Comparison of ENCODE assay signal across 8 cellular contexts in the genomic region with DNA sequence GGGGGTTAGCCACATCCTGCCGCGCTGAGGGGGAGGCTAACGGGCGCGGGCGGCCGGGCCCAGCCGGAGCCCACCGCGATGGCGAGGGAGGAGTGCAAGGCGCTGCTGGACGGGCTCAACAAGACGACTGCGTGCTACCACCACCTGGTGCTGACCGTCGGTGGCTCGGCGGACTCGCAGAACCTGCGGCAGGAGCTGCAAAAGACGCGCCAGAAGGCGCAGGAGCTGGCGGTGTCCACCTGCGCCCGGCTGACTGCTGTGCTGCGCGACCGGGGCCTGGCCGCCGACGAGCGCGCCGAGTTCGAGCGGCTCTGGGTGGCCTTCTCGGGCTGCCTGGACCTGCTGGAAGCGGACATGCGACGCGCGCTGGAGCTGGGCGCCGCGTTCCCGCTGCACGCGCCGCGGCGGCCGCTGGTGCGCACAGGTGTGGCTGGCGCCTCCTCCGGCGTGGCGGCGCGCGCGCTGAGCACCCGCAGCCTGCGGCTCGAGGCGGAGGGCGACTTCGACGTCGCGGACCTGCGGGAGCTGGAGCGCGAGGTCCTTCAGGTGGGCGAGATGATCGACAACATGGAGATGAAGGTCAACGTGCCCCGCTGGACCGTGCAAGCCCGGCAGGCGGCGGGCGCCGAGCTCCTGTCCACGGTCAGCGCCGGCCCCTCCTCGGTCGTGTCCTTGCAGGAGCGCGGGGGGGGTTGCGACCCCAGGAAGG. TPM values are rescaled to one million over a fixed set of nuclear protein-coding genes. Genes with fewer than 3 reads are reported as not detected.
DNase-seq lines count a peak whose midpoint lies in the region; ATAC-seq, FAIRE-seq and TF ChIP-seq lines count a peak whose summit lies in the region.

No MANE protein-coding gene starts in this region.

- H3K56ac ChIP-seq in H1 (replicated peaks; ENCODE audit: insufficient read length, low read depth, low read length): no peak overlapping the region

- H3K27me3 ChIP-seq in SJSA1 (replicated peaks) (peaks cover 26% of the 10 kb centered on the region), H1 (replicated peaks in 1 of 4; ENCODE audit: control insufficient read depth in 3 of 4, extremely low read depth in 1 of 4, insufficient read depth in 3 of 4, low read length in 3 of 4) (peaks cover 20 to 33% (median 26%) of the 10 kb centered on the region in 4 experiments)

- H3K9ac ChIP-seq in H1 (replicated peaks in 1 of 4; ENCODE audit: extremely low read depth in 1 of 4, low read depth in 3 of 4, low read length in 3 of 4): no peak overlapping the region

- H2BK20ac ChIP-seq in H1 (ENCODE audit: low read length): no peak overlapping the region

- peak overlapping the region in 7 of 8 donors; percentile 47 to 93 (median 90) for H3K4me3 Mint-ChIP-seq in naive B cell

- H3K14ac ChIP-seq in H1 (ENCODE audit: insufficient read length): no peak overlapping the region

- H3K79me1 ChIP-seq in H1 (ENCODE audit: low read depth, low read length): peaks cover 13% of the 10 kb centered on the region

- 0 out of 2 replicates have a peak overlapping the region, but pooled peaks have one; percentile 17 for H2BK12ac ChIP-seq in H1 (ENCODE audit: low read depth, low read length)

- no peak overlapping the region for H4K5ac ChIP-seq in H1 (ENCODE audit: insufficient read length, low read depth, low read length)

- no peaks in the 10 kb centered on the region for H3K9me3 Mint-ChIP-seq in naive B cell

- no peak overlapping the region; the same call in 1 of the 2 replicates for H2BK5ac ChIP-seq in H1 (ENCODE audit: low read depth, low read length)

- no peaks in the 10 kb centered on the region for H3K9me3 ChIP-seq in SJSA1 (replicated peaks)
- H3K9me3 ChIP-seq in H1 (ENCODE audit: insufficient read depth in 2 of 2, low read depth in 1 of 2, low read length in 1 of 2): no peaks in the 10 kb centered on the region; a peak in 1 of 4 replicates

- TF ChIP-seq POLR2A in H1 (IDR thresholded peaks at IDR 0.05; ENCODE audit: control extremely low read depth in 1 of 2, low read depth in 2 of 2, low read length in 2 of 2): no peak

- H3K36me3 ChIP-seq in SJSA1 (peaks cover 6% of the 10 kb centered on the region; the same call in 1 of the 2 replicates), H1 (ENCODE audit: control insufficient read depth in 2 of 4, insufficient read depth in 4 of 4, low read length in 3 of 4) (peaks cover 0 to 6% (median 0%) of the 10 kb centered on the region in 4 experiments; a peak in 1 of 8 replicates)

- H2BK15ac ChIP-seq in H1 (ENCODE audit: low read length): no peak overlapping the region

- POLR2A ChIA-PET in H1 (lab: Charles Lee; ENCODE audit: partially characterized antibody): interaction anchor here (0.7 to 2.8 kb wide), 2 partner anchors 15 to 270 kb away, joined by 3 to 12 read pairs; a partner anchor contains a TSS

- H3K4me1 Mint-ChIP-seq in naive B cell: peaks cover 22 to 38% (median 36%) of the 10 kb centered on the region in 3 donors

- no peak overlapping the region for H3K4ac ChIP-seq in H1 (replicated peaks; ENCODE audit: insufficient read length, low read depth, low read length)

- TF ChIP-seq RAD21 in H1 (IDR thresholded peaks at IDR 0.05 in 1 of 2, conservative IDR thresholded peaks at IDR 0.05 in 1 of 2; ENCODE audit: low read depth in 2 of 2, low read length in 2 of 2): no peak

- H4K20me1 ChIP-seq in H1 (replicated peaks in 1 of 2; ENCODE audit: control insufficient read depth in 1 of 2, insufficient read depth in 2 of 2, low read length in 2 of 2): peaks cover 10 to 16% of the 10 kb centered on the region in 2 experiments

- TF ChIP-seq CTCF in H1 (IDR thresholded peaks at IDR 0.05; ENCODE audit: control extremely low read depth in 1 of 3, insufficient read depth in 1 of 3, low read depth in 1 of 3, low read length in 3 of 3): no peak

- 6% methylated on average over 53 of the region's 93 CpGs; no CpG with 5 or more reads in 1 of the 2 experiments for WGBS in H1 (ENCODE audit: extremely low coverage in 1 of 2, insufficient coverage in 1 of 2, insufficient read length in 1 of 2, insufficient replicate concordance in 2 of 2, low coverage in 1 of 2, low lambda C conversion rate in 2 of 2, missing lambda C conversion rate in 1 of 2), 2 experiments

- DNase-seq in NCI-H2196 (lab: John Stamatoyannopoulos, UW; ENCODE audit: unreplicated experiment): peak; percentile 22
- no peak for DNase-seq in NCI-H2196 treated with DMSO at 0.1 percent for 48 hours (lab: John Stamatoyannopoulos, UW; ENCODE audit: unreplicated experiment)
- DNase-seq in SJSA1 (ENCODE audit: low read depth in 1 of 2, low spot score in 2 of 2): no peak
- peak in 1 of 2 experiments; percentile 67 for DNase-seq in H1 (ENCODE audit: low read depth in 1 of 2, low spot score in 2 of 2)
- peak; percentile 20 for DNase-seq in naive B cell

- peaks cover 17% of the 10 kb centered on the region for H3K4me1 ChIP-seq in SJSA1 (replicated peaks)
- H3K4me1 ChIP-seq in H1 (replicated peaks in 1 of 4; ENCODE audit: control insufficient read depth in 3 of 4, insufficient read depth in 4 of 4, low read length in 3 of 4): peaks cover 8 to 16% (median 11%) of the 10 kb centered on the region in 4 experiments; a peak in 6 of 7 replicates

- ATAC-seq in naive B cell (ENCODE audit: low read depth in 2 of 2): no peak
- ATAC-seq in HG03469 (IDR thresholded peaks at IDR 0.05; ENCODE audit: unreplicated experiment): no peak
- no peak for ATAC-seq in HG03457 (IDR thresholded peaks at IDR 0.05; ENCODE audit: unreplicated experiment)
- ATAC-seq in HG02623 (IDR thresholded peaks at IDR 0.05; ENCODE audit: unreplicated experiment): no peak

- CTCF ChIA-PET in H1 (lab: Charles Lee; ENCODE audit: partially characterized antibody): interaction anchor here (0.5 to 1.6 kb wide), 5 partner anchors 9 to 683 kb away, joined by 3 to 4 read pairs (median 4); no protein-coding TSS in a partner anchor

- no peak for TF ChIP-seq EP300 in H1 (IDR thresholded peaks at IDR 0.05; ENCODE audit: borderline replicate concordance in 1 of 2, low read depth in 2 of 2, low read length in 2 of 2)

- H2BK120ac ChIP-seq in H1 (replicated peaks; ENCODE audit: low read depth, low read length): no peak overlapping the region

- H3K27ac ChIP-seq in SJSA1 (no peak overlapping the region), H1 (ENCODE audit: low read depth, low read length) (no peak overlapping the region)

- no peaks in the 10 kb centered on the region for H3K36me3 Mint-ChIP-seq in naive B cell

- H2AFZ ChIP-seq in H1 (ENCODE audit: low read length): peak overlapping the region; percentile 63; the same call in 1 of the 2 replicates

- peak overlapping the region; percentile 82; the same call in 1 of the 2 replicates for H4K8ac ChIP-seq in H1 (ENCODE audit: extremely low read depth, insufficient read depth, low read length)

- peaks cover 14% of the 10 kb centered on the region; the same call in 1 of the 2 replicates for H3K23me2 ChIP-seq in H1 (ENCODE audit: low read depth, low read length)

- H3K79me2 ChIP-seq in H1 (ENCODE audit: control insufficient read depth in 1 of 2, insufficient read depth in 2 of 2, low read length in 2 of 2): peaks cover 0 to 31% of the 10 kb centered on the region in 2 experiments; a peak in 2 of 4 replicates

- H3K4me2 ChIP-seq in H1 (ENCODE audit: insufficient read depth in 1 of 2, low read depth in 2 of 2, low read length in 2 of 2): peak overlapping the region; percentile 80 to 91

- no peak for FAIRE-seq in H1 (lab: Jason Lieb, UNC)

- no peak overlapping the region for H2AK5ac ChIP-seq in H1 (ENCODE audit: low read depth, low read length)

- peak overlapping the region; percentile 91 for H3K4me3 ChIP-seq in SJSA1
- peak overlapping the region; percentile 27 to 91 (median 45); a peak in 7 of 8 replicates for H3K4me3 ChIP-seq in H1 (ENCODE audit: extremely low read depth in 1 of 4, insufficient read depth in 2 of 4, low read depth in 3 of 4, low read length in 4 of 4)

- H3K27ac Mint-ChIP-seq in naive B cell: no peak overlapping the region

- no peak overlapping the region for H3K23ac ChIP-seq in H1 (ENCODE audit: insufficient read length)

- H3K27me3 Mint-ChIP-seq in naive B cell: peaks cover 9 to 33% (median 21%) of the 10 kb centered on the region in 3 donors

- H4K91ac ChIP-seq in H1 (replicated peaks; ENCODE audit: insufficient read length, low read length): no peak overlapping the region

- H3K18ac ChIP-seq in H1 (ENCODE audit: extremely low read depth, low read length): no peak overlapping the region

RNA-seq across cellular contexts. Expression of a gene that starts 0.7 kb away (rescaled TPM):
- 0.05 TPM in 1 of 2 replicates, not detected in the other for total RNA-seq in SJSA1 (2014; rRNA removed; shearing (Covaris generic))
- 0.26 and 0.33 TPM in 2 replicates for total RNA-seq in H1 (2021; fragmentation: NEBNext Ultra II Directional; extraction: Animal tissue kit (Norgen Biotek cat#: 25700))
- polyA plus RNA-seq in H1 (2011; rRNA removed): 0.11 TPM in 2 replicates
- 0.09 TPM for polyA plus RNA-seq in H1 (2011; cell fraction: cytosol; rRNA removed)
- 0.10 TPM for polyA plus RNA-seq in H1 (2011; cell fraction: nucleus; rRNA removed)
- polyA plus RNA-seq in H1 (2012, experiment 1 of 2): 0.05 to 0.15 TPM (median 0.08 TPM) in 4 replicates
- 0.13 TPM for polyA plus RNA-seq in H1 (2012, experiment 2 of 2)
- 0.10 TPM for polyA plus RNA-seq in H1 (2013, experiment 1 of 2)
- 0.07 TPM for polyA plus RNA-seq in H1 (2013, experiment 2 of 2)
- 0.05 TPM in 1 of 2 replicates, not detected in the other for polyA minus RNA-seq in H1 (2011; rRNA and poly(A)+ RNA removed)
- polyA minus RNA-seq in H1 (2011; cell fraction: cytosol; rRNA and poly(A)+ RNA removed): 0.37 TPM
- polyA minus RNA-seq in H1 (2011; cell fraction: nucleus; rRNA and poly(A)+ RNA removed): 0.40 TPM
- not detected for polyA plus RNA-seq in naive B cell (ENCODE audit: low read depth in 6 of 6)

RNA-seq across cellular contexts. Expression of a gene that starts 1.4 kb away (rescaled TPM):
- 22.5 and 26.2 TPM in 2 replicates for total RNA-seq in SJSA1 (2014; rRNA removed; shearing (Covaris generic))
- total RNA-seq in H1 (2021; fragmentation: NEBNext Ultra II Directional; extraction: Animal tissue kit (Norgen Biotek cat#: 25700)): 55.7 and 57.4 TPM in 2 replicates
- polyA plus RNA-seq in H1 (2011; rRNA removed) (27.9 and 30.5 TPM in 2 replicates), naive B cell (ENCODE audit: low read depth in 6 of 6) (10 to 100 TPM in 4 of 6 donors, 1 to 10 TPM in 2; 7.1 to 16.3 (median 11.5) TPM)
- polyA plus RNA-seq in H1 (2011; cell fraction: cytosol; rRNA removed): 42.4 TPM
- polyA plus RNA-seq in H1 (2011; cell fraction: nucleus; rRNA removed): 33.6 TPM
- polyA plus RNA-seq in H1 (2012, experiment 1 of 2): 27.6 to 34.4 TPM (median 30.0 TPM) in 4 replicates
- 5.9 TPM for polyA plus RNA-seq in H1 (2012, experiment 2 of 2)
- 24.2 TPM for polyA plus RNA-seq in H1 (2013, experiment 1 of 2)
- 25.4 TPM for polyA plus RNA-seq in H1 (2013, experiment 2 of 2)
- 71.8 and 77.4 TPM in 2 replicates for polyA minus RNA-seq in H1 (2011; rRNA and poly(A)+ RNA removed)
- 37.1 TPM for polyA minus RNA-seq in H1 (2011; cell fraction: cytosol; rRNA and poly(A)+ RNA removed)
- polyA minus RNA-seq in H1 (2011; cell fraction: nucleus; rRNA and poly(A)+ RNA removed): 36.4 TPM

RNA-seq across cellular contexts. Expression of a gene that starts 15.3 kb away (rescaled TPM):
- 7.3 and 14.1 TPM in 2 replicates for total RNA-seq in SJSA1 (2014; rRNA removed; shearing (Covaris generic))
- 2.4 and 3.3 TPM in 2 replicates for total RNA-seq in H1 (2021; fragmentation: NEBNext Ultra II Directional; extraction: Animal tissue kit (Norgen Biotek cat#: 25700))
- polyA plus RNA-seq in H1 (2011; rRNA removed) (2.0 TPM in 2 replicates), naive B cell (ENCODE audit: low read depth in 6 of 6) (1 to 10 TPM; 1.4 to 3.1 (median 2.3) TPM)
- 1.6 TPM for polyA plus RNA-seq in H1 (2011; cell fraction: cytosol; rRNA removed)
- 1.7 TPM for polyA plus RNA-seq in H1 (2011; cell fraction: nucleus; rRNA removed)
- polyA plus RNA-seq in H1 (2012, experiment 1 of 2): 1.3 to 1.7 TPM (median 1.4 TPM) in 4 replicates
- polyA plus RNA-seq in H1 (2012, experiment 2 of 2): 1.8 TPM
- 1.8 TPM for polyA plus RNA-seq in H1 (2013, experiment 1 of 2)
- 1.7 TPM for polyA plus RNA-seq in H1 (2013, experiment 2 of 2)
- 0.73 and 1.2 TPM in 2 replicates for polyA minus RNA-seq in H1 (2011; rRNA and poly(A)+ RNA removed)
- polyA minus RNA-seq in H1 (2011; cell fraction: cytosol; rRNA and poly(A)+ RNA removed): 2.9 TPM
- 3.5 TPM for polyA minus RNA-seq in H1 (2011; cell fraction: nucleus; rRNA and poly(A)+ RNA removed)

RNA-seq across cellular contexts. Expression of a gene that starts 43.2 kb away (rescaled TPM):
- 0.05 and 0.85 TPM in 2 replicates for total RNA-seq in SJSA1 (2014; rRNA removed; shearing (Covaris generic))
- 0.73 and 0.88 TPM in 2 replicates for total RNA-seq in H1 (2021; fragmentation: NEBNext Ultra II Directional; extraction: Animal tissue kit (Norgen Biotek cat#: 25700))
- 0.36 and 0.39 TPM in 2 replicates for polyA plus RNA-seq in H1 (2011; rRNA removed)
- polyA plus RNA-seq in H1 (2011; cell fraction: cytosol; rRNA removed): 0.40 TPM
- 0.61 TPM for polyA plus RNA-seq in H1 (2011; cell fraction: nucleus; rRNA removed)
- polyA plus RNA-seq in H1 (2012, experiment 1 of 2): 0.40 to 0.81 TPM (median 0.59 TPM) in 4 replicates
- polyA plus RNA-seq in H1 (2012, experiment 2 of 2): 0.05 TPM
- polyA plus RNA-seq in H1 (2013, experiment 1 of 2): 0.63 TPM
- 0.66 TPM for polyA plus RNA-seq in H1 (2013, experiment 2 of 2)
- polyA minus RNA-seq in H1 (2011; rRNA and poly(A)+ RNA removed): 0.28 and 0.32 TPM in 2 replicates
- polyA minus RNA-seq in H1 (2011; cell fraction: cytosol; rRNA and poly(A)+ RNA removed): not detected
- 0.40 TPM for polyA minus RNA-seq in H1 (2011; cell fraction: nucleus; rRNA and poly(A)+ RNA removed)
- polyA plus RNA-seq in naive B cell (ENCODE audit: low read depth in 6 of 6): not detected

Comparison
In these comparisons a context has a peak if more than half of its experiments do, and no peak if none do; other contexts are left out.
1. DNase-seq: peak in NCI-H2196 (single experiment) and naive B cell (single experiment); none in NCI-H2196 treated with DMSO at 0.1 percent for 48 hours (single experiment) and SJSA1 (0 of 2).